ENCODE assay signal across 11 cellular contexts in genomic region chr21:44618504-44618903, GRCh38. TPM values are rescaled to one million over a fixed set of nuclear protein-coding genes. Genes with fewer than 3 reads are reported as not detected.
A peak's percentile ranks its signal among the peaks of the same experiment; 100 is the strongest.
DNase-seq lines count a peak whose midpoint lies in the region; ATAC-seq and TF ChIP-seq lines count a peak whose summit lies in the region.
"Had no signal": no experiment of that assay in that cellular context is flagged by ENCODE, and none has a peak within 500 bp of the region (broad histone marks: within the 10 kb centered on the region; RNA-seq: fewer than 3 reads in every experiment).

No MANE protein-coding gene starts in this region.

- H3K79me2 ChIP-seq in trophoblast cell (ENCODE audit: control insufficient read depth, insufficient read depth, low read length, poor library complexity) = no peaks in the 10 kb centered on the region

- WGBS in trophoblast cell (ENCODE audit: extremely low coverage, insufficient coverage, insufficient read length) = no CpG with 5 or more reads among the region's 4 CpGs

- H3K14ac ChIP-seq in trophoblast cell (ENCODE audit: low read length) = no peak overlapping the region

- ATAC-seq in GM18873 (IDR thresholded peaks at IDR 0.05; ENCODE audit: low FRiP score, unreplicated experiment) (no peak), HG03469 (IDR thresholded peaks at IDR 0.05; ENCODE audit: unreplicated experiment) (no peak)

- no peak overlapping the region for H2AK5ac ChIP-seq in trophoblast cell (ENCODE audit: low read length)

- H3K9ac ChIP-seq in trophoblast cell (ENCODE audit: low read length) = no peak overlapping the region

- no peak overlapping the region for H3K4me2 ChIP-seq in trophoblast cell (ENCODE audit: low read length)

- H3K4ac ChIP-seq in trophoblast cell (ENCODE audit: low read depth, low read length) = no peak overlapping the region

- H2BK12ac ChIP-seq in trophoblast cell (ENCODE audit: low read length) = no peak overlapping the region

- H3K27ac ChIP-seq in neutrophil (peak overlapping the region; percentile 88), trophoblast cell (ENCODE audit: low read depth, low read length) (no peak overlapping the region)
- H3K27ac ChIP-seq: coronary artery, HL-60, SK-N-MC had no signal

- no peak overlapping the region for H4K91ac ChIP-seq in trophoblast cell (ENCODE audit: low read depth, low read length)

- H4K8ac ChIP-seq in trophoblast cell (ENCODE audit: low read depth, low read length) = no peak overlapping the region

- H3K9me3 ChIP-seq in neutrophil (no peaks in the 10 kb centered on the region), trophoblast cell (ENCODE audit: insufficient read depth, low read depth, low read length) (peaks cover 17% of the 10 kb centered on the region)

- no peaks in the 10 kb centered on the region for H3K79me1 ChIP-seq in trophoblast cell (ENCODE audit: low read length)

- H3K27me3 ChIP-seq in neutrophil (no peaks in the 10 kb centered on the region), trophoblast cell (ENCODE audit: insufficient read depth, low read length) (no peaks in the 10 kb centered on the region)

- DNase-seq in GM20000 (ENCODE audit: low spot score) (no peak), RPMI8226 (peak; percentile 69), dermis microvascular lymphatic vessel endothelial cell (ENCODE audit: low read depth in 2 of 2) (peak; percentile 6 to 55), NCI-H2227 (lab: John Stamatoyannopoulos, UW; ENCODE audit: unreplicated experiment) (no peak), trophoblast cell (no peak)

- no peak overlapping the region for H2BK120ac ChIP-seq in trophoblast cell (ENCODE audit: insufficient read depth, low read length, poor library complexity)

- H4K12ac ChIP-seq in trophoblast cell (ENCODE audit: low read depth, low read length) = no peak overlapping the region

- H3K18ac ChIP-seq in trophoblast cell (ENCODE audit: low read length) = no peak overlapping the region

- TF ChIP-seq CTCF in GM20000 (IDR thresholded peaks at IDR 0.05; ENCODE audit: extremely low read depth, missing control alignments) (peak; percentile 3), neutrophil (IDR thresholded peaks at IDR 0.05) (peak; percentile 46)

- H3K4me1 ChIP-seq in neutrophil (ENCODE audit: control insufficient read depth in 1 of 2, insufficient read depth in 1 of 2, low read depth in 1 of 2, low read length in 1 of 2) (peaks cover 30 to 44% of the 10 kb centered on the region in 2 experiments), trophoblast cell (ENCODE audit: control insufficient read depth in 1 of 2, insufficient read depth in 2 of 2, low read length in 2 of 2) (no peaks in the 10 kb centered on the region)

- no peak overlapping the region for H2AFZ ChIP-seq in trophoblast cell (ENCODE audit: insufficient read depth, low read length, poor library complexity)

- no peak overlapping the region for H3K23ac ChIP-seq in trophoblast cell (ENCODE audit: low read length)

- H3K4me3 ChIP-seq in neutrophil (ENCODE audit: low read depth in 1 of 2, low read length in 1 of 2) (peak overlapping the region; percentile 5 to 32), trophoblast cell (ENCODE audit: low read depth, low read length) (no peak overlapping the region)
- H3K4me3 ChIP-seq: coronary artery, SK-N-MC had no signal

- no peak overlapping the region for H2BK5ac ChIP-seq in trophoblast cell (ENCODE audit: low read depth, low read length, poor library complexity)

- no peaks in the 10 kb centered on the region for H3K36me3 ChIP-seq in neutrophil
- H3K36me3 ChIP-seq in trophoblast cell (ENCODE audit: control insufficient read depth in 1 of 2, insufficient read depth in 2 of 2, low read length in 2 of 2) = no peaks in the 10 kb centered on the region

RNA-seq across cellular contexts. Expression of gene KRTAP10-8, which starts 6.6 kb away (rescaled TPM):
- total RNA-seq in dermis microvascular lymphatic vessel endothelial cell = not detected in 2 replicates
- not detected in 2 replicates for polyA plus RNA-seq in trophoblast cell (2013)

RNA-seq across cellular contexts. Expression of gene KRTAP10-9, which starts 8.4 kb away (rescaled TPM):
- total RNA-seq in dermis microvascular lymphatic vessel endothelial cell = not detected in 2 replicates
- not detected in 2 replicates for polyA plus RNA-seq in trophoblast cell (2013)

RNA-seq across cellular contexts. Expression of gene KRTAP10-7, which starts 18.1 kb away (rescaled TPM):
- not detected in 2 replicates for total RNA-seq in dermis microvascular lymphatic vessel endothelial cell
- not detected in 2 replicates for polyA plus RNA-seq in trophoblast cell (2013)

RNA-seq across cellular contexts. Expression of gene KRTAP10-10, which starts 18.7 kb away (rescaled TPM):
- not detected in 2 replicates for total RNA-seq in dermis microvascular lymphatic vessel endothelial cell
- not detected in 2 replicates for polyA plus RNA-seq in trophoblast cell (2013)

RNA-seq across cellular contexts. Expression of gene KRTAP10-6, which starts 26.2 kb away (rescaled TPM):
- total RNA-seq in dermis microvascular lymphatic vessel endothelial cell = not detected in 2 replicates
- not detected in 2 replicates for polyA plus RNA-seq in trophoblast cell (2013)

Comparison
In these comparisons a context has a peak if more than half of its experiments do, and no peak if none do; other contexts are left out.
1. DNase-seq: peak in RPMI8226 (single experiment) and dermis microvascular lymphatic vessel endothelial cell (2 of 2); none in GM20000 (single experiment), NCI-H2227 (single experiment) and trophoblast cell (0 of 2).